ENCODE assay signal across 11 cellular contexts in the genomic region with DNA sequence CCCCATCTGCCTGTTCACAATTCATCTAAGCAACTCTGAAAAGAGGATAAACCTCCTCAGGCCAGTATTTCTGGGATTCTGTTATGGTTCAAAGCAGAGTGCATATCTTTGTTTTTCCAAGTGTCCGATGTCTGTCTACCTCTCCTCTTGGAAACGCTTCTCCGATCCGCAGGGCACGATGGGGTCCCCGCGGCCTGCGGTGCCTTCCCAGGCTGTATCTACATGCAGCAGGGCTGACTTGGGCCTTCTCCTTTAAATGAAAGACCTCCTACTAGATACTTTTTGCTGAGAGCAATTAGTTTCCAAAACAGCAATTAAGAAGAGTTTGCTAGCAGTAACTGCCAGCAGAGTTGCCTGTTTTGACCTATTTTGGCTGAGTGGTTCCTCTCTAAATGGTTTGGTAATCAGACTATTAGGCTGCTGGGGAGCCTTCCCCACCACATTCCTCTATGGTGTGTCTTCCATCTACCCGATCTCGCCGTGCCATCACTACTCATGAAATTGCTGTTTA. TPM values are rescaled to one million over a fixed set of nuclear protein-coding genes. Genes with fewer than 3 reads are reported as not detected.
DNase-seq lines count a peak whose midpoint lies in the region; ATAC-seq and TF ChIP-seq lines count a peak whose summit lies in the region.
"Had no signal": no experiment of that assay in that cellular context is flagged by ENCODE, and none has a peak within 500 bp of the region (broad histone marks: within the 10 kb centered on the region; RNA-seq: fewer than 3 reads in every experiment).

No MANE protein-coding gene starts in this region.

- H3K27me3 ChIP-seq in AG04450 (ENCODE audit: control insufficient read depth, insufficient read depth, low read length) (no peaks in the 10 kb centered on the region), prostate gland (replicated peaks; ENCODE audit: insufficient read depth) (no peaks in the 10 kb centered on the region)

- no peak overlapping the region for H3K27ac Mint-ChIP-seq in activated naive CD8-positive, alpha-beta T cell treated with anti-CD3 and anti-CD28 coated beads, Interleukin-2, amount 50 U/mL, for 24 hours
- H3K27ac Mint-ChIP-seq: activated T-helper 17 cell treated with anti-CD3 and anti-CD28 coated beads, Interleukin-2, amount 50 U/mL, for 72 hours; immature natural killer cell had no signal

- DNase-seq in AG04450 (ENCODE audit: low read depth, low spot score) (no peak), foreskin fibroblast (peak; percentile 47 to 68), prostate gland (ENCODE audit: low spot score) (no peak), SW480 (ENCODE audit: low spot score) (no peak)
- DNase-seq in activated naive CD8-positive, alpha-beta T cell treated with anti-CD3 and anti-CD28 coated beads, Interleukin-2, amount 50 U/mL, for 24 hours: no peak
- DNase-seq: immature natural killer cell, NCI-H1694 had no signal

- H3K9me3 ChIP-seq in AG04450 (ENCODE audit: control insufficient read depth, insufficient read depth, low read length) (no peaks in the 10 kb centered on the region; the same call in 1 of the 2 replicates), prostate gland (no peaks in the 10 kb centered on the region)

- intact Hi-C loops in prostate gland (cut with DNase I): no loop called here

- no peaks in the 10 kb centered on the region for H3K9me3 Mint-ChIP-seq in activated naive CD8-positive, alpha-beta T cell treated with anti-CD3 and anti-CD28 coated beads, Interleukin-2, amount 50 U/mL, for 24 hours
- H3K9me3 Mint-ChIP-seq: immature natural killer cell had no signal

- 67% methylated on average over 11 of the region's 11 CpGs for WGBS in prostate gland

- H3K36me3 Mint-ChIP-seq in activated naive CD8-positive, alpha-beta T cell treated with anti-CD3 and anti-CD28 coated beads, Interleukin-2, amount 50 U/mL, for 24 hours (ENCODE audit: low read depth): no peaks in the 10 kb centered on the region
- H3K36me3 Mint-ChIP-seq: immature natural killer cell had no signal

- no peak for ATAC-seq in GM18868 (IDR thresholded peaks at IDR 0.05; ENCODE audit: unreplicated experiment)
- no peak for ATAC-seq in activated naive CD8-positive, alpha-beta T cell treated with anti-CD3 and anti-CD28 coated beads, Interleukin-2, amount 50 U/mL, for 24 hours
- ATAC-seq in HG03460 (IDR thresholded peaks at IDR 0.05; ENCODE audit: unreplicated experiment): no peak
- ATAC-seq: activated T-helper 17 cell treated with anti-CD3 and anti-CD28 coated beads, Interleukin-2, amount 50 U/mL, for 72 hours had no signal

- no peaks in the 10 kb centered on the region for H3K36me3 ChIP-seq in prostate gland

- POLR2A ChIA-PET in AG04450 (lab: Yijun Ruan, JAX): interaction anchor here (0.8 to 1.5 kb wide), 7 partner anchors 8 to 83 kb away, joined by 4 to 9 read pairs (median 5); a partner anchor contains a TSS

- CTCF ChIA-PET in AG04450 (lab: Charles Lee): no interaction called here

- H3K27ac ChIP-seq in AG04450 (ENCODE audit: low read depth, low read length): peak overlapping the region; percentile 90
- peak overlapping the region; percentile 69 to 80 for H3K27ac ChIP-seq in prostate gland

- peak overlapping the region; percentile 17 for H3K4me3 ChIP-seq in AG04450 (ENCODE audit: low read depth, low read length)
- peak overlapping the region; percentile 37 for H3K4me3 ChIP-seq in WI38 (ENCODE audit: low read depth, low read length)
- H3K4me3 ChIP-seq in foreskin fibroblast (ENCODE audit: low read depth in 1 of 2, low read length in 2 of 2): peak overlapping the region; percentile 6 to 12
- no peak overlapping the region for H3K4me3 ChIP-seq in prostate gland

- no peak for TF ChIP-seq CTCF in AG04450 (IDR thresholded peaks at IDR 0.05; ENCODE audit: low read depth, low read length)
- no peak for TF ChIP-seq CTCF in WI38 (IDR thresholded peaks at IDR 0.05; ENCODE audit: low read depth, low read length)
- TF ChIP-seq CTCF in foreskin fibroblast (IDR thresholded peaks at IDR 0.05; ENCODE audit: low read depth, low read length): no peak
- no peak for TF ChIP-seq CTCF in prostate gland (IDR thresholded peaks at IDR 0.05)

- no peak for TF ChIP-seq POLR2A in prostate gland (IDR thresholded peaks at IDR 0.05)

- no peaks in the 10 kb centered on the region for H3K4me1 ChIP-seq in prostate gland (replicated peaks)

- no peak overlapping the region for H3K4me3 Mint-ChIP-seq in activated naive CD8-positive, alpha-beta T cell treated with anti-CD3 and anti-CD28 coated beads, Interleukin-2, amount 50 U/mL, for 24 hours
- H3K4me3 Mint-ChIP-seq: activated T-helper 17 cell treated with anti-CD3 and anti-CD28 coated beads, Interleukin-2, amount 50 U/mL, for 72 hours; immature natural killer cell had no signal

- H3K27me3 Mint-ChIP-seq in activated naive CD8-positive, alpha-beta T cell treated with anti-CD3 and anti-CD28 coated beads, Interleukin-2, amount 50 U/mL, for 24 hours: peaks cover 33% of the 10 kb centered on the region

- no peaks in the 10 kb centered on the region for H3K4me1 Mint-ChIP-seq in activated naive CD8-positive, alpha-beta T cell treated with anti-CD3 and anti-CD28 coated beads, Interleukin-2, amount 50 U/mL, for 24 hours
- H3K4me1 Mint-ChIP-seq: activated T-helper 17 cell treated with anti-CD3 and anti-CD28 coated beads, Interleukin-2, amount 50 U/mL, for 72 hours; immature natural killer cell had no signal

RNA-seq across cellular contexts. Expression of a gene that starts 23.5 kb away (rescaled TPM):
- 208 and 248 TPM in 2 replicates for polyA plus RNA-seq in AG04450 (2011; rRNA removed)
- polyA minus RNA-seq in AG04450 (2011; rRNA and poly(A)+ RNA removed): 167 and 215 TPM in 2 replicates
- total RNA-seq in prostate gland: 100 to 1,000 TPM in 1 of 2 donors, 10 to 100 TPM in 1; 82.8 to 193 TPM
- polyA plus RNA-seq: immature natural killer cell had no signal

RNA-seq across cellular contexts. Expression of a gene that starts 23.6 kb away (rescaled TPM):
- polyA plus RNA-seq in AG04450 (2011; rRNA removed): 206 and 210 TPM in 2 replicates
- 207 and 224 TPM in 2 replicates for polyA minus RNA-seq in AG04450 (2011; rRNA and poly(A)+ RNA removed)
- 100 to 1,000 TPM in 1 of 2 donors, 10 to 100 TPM in 1; 37.3 to 132 TPM for total RNA-seq in prostate gland
- total RNA-seq: activated T-helper 17 cell treated with anti-CD3 and anti-CD28 coated beads, Interleukin-2, amount 50 U/mL, for 72 hours had no signal
- polyA plus RNA-seq: immature natural killer cell had no signal

Comparison
In these comparisons a context has a peak if more than half of its experiments do, and no peak if none do; other contexts are left out.
1. DNase-seq: peak in foreskin fibroblast (2 of 2); none in AG04450 (single experiment), prostate gland (single experiment), activated naive CD8-positive, alpha-beta T cell treated with anti-CD3 and anti-CD28 coated beads, Interleukin-2, amount 50 U/mL, for 24 hours (single experiment) and SW480 (single experiment).
2. H3K4me3 ChIP-seq: peak in AG04450 (single experiment), WI38 (single experiment) and foreskin fibroblast (2 of 2); none in prostate gland (0 of 2).